In genomic region chr22:38071421-38072321, GRCh38 we compare ENCODE assay signal across 1 cellular context.
TF ChIP-seq lines count a peak whose summit lies in the region.

No MANE protein-coding gene starts in this region.

TF ChIP-seq in HepG2, 621 proteins besides CTCF, POLR2A, EP300 and RAD21:
- TF ChIP-seq KDM3A (CRISPR knock-in tag; IDR thresholded peaks at IDR 0.05; ENCODE audit: low read depth), result no peak
- no peak for TF ChIP-seq ZNF766 (CRISPR knock-in tag; IDR thresholded peaks at IDR 0.05; ENCODE audit: borderline replicate concordance)
- TF ChIP-seq BRCA1 (CRISPR knock-in tag; IDR thresholded peaks at IDR 0.05), result no peak
- no peak for TF ChIP-seq AKNA (CRISPR knock-in tag; IDR thresholded peaks at IDR 0.05; ENCODE audit: borderline replicate concordance)
- no peak for TF ChIP-seq SAFB2 (CRISPR knock-in tag; IDR thresholded peaks at IDR 0.05; ENCODE audit: borderline replicate concordance, low read depth)
- no peak for TF ChIP-seq ZNF839 (CRISPR knock-in tag; IDR thresholded peaks at IDR 0.05; ENCODE audit: borderline replicate concordance)
- TF ChIP-seq ZNF382 (CRISPR knock-in tag; IDR thresholded peaks at IDR 0.05; ENCODE audit: borderline replicate concordance), result no peak
- no peak for TF ChIP-seq STAT6 (CRISPR knock-in tag; IDR thresholded peaks at IDR 0.05; ENCODE audit: borderline replicate concordance)
- TF ChIP-seq E2F5 (CRISPR knock-in tag; conservative IDR thresholded peaks at IDR 0.05), result no peak
- TF ChIP-seq GATAD2A (CRISPR knock-in tag; IDR thresholded peaks at IDR 0.05), result no peak
- no peak for TF ChIP-seq PRDM4 (CRISPR knock-in tag; IDR thresholded peaks at IDR 0.05; ENCODE audit: borderline replicate concordance)
- no peak for TF ChIP-seq ZNF850 (CRISPR knock-in tag; conservative IDR thresholded peaks at IDR 0.05)
- TF ChIP-seq BCL3 (CRISPR knock-in tag; IDR thresholded peaks at IDR 0.05), result no peak
- TF ChIP-seq ZNF607 (CRISPR knock-in tag; IDR thresholded peaks at IDR 0.05; ENCODE audit: borderline replicate concordance), result no peak
- TF ChIP-seq HNF1B (CRISPR knock-in tag; IDR thresholded peaks at IDR 0.05), result no peak
- no peak for TF ChIP-seq PAXIP1 (CRISPR knock-in tag; conservative IDR thresholded peaks at IDR 0.05)
- TF ChIP-seq FIP1L1 (IDR thresholded peaks at IDR 0.05; ENCODE audit: borderline replicate concordance, insufficient read depth, low read depth, low read length), result no peak
- no peak for TF ChIP-seq MXD3 (CRISPR knock-in tag; IDR thresholded peaks at IDR 0.05)
- no peak for TF ChIP-seq ZNF770 (CRISPR knock-in tag; IDR thresholded peaks at IDR 0.05)
